In the genomic region with DNA sequence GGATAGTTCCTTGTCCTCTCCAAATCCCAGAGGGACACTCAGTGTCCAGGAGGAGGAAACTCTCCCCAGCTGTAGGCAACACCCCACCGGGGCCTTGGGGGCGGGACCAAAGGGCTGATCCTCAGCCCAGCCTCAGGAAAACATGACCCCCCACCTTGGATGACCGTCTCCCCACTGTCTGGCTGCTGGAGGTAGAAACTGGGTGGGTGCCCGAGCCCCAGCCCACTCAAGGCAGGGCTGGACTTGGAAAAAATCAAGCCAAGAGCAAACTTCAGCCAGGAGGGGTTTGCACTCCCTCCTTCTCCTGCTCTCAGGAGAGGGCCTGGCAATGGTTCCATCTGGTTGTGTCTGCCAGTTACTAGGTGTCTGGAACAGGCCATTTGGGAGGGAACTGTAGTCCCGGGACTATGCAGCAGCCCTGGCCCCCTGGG, we compare ENCODE assay signal across 19 cellular contexts. TPM values are rescaled to one million over a fixed set of nuclear protein-coding genes. Genes with fewer than 3 reads are reported as not detected.
DNase-seq lines count a peak whose midpoint lies in the region; ATAC-seq and TF ChIP-seq lines count a peak whose summit lies in the region.
"Had no signal": no experiment of that assay in that cellular context is flagged by ENCODE, and none has a peak within 500 bp of the region (broad histone marks: within the 10 kb centered on the region; RNA-seq: fewer than 3 reads in every experiment).

No MANE protein-coding gene starts in this region.

- H3K27ac ChIP-seq in Peyer's patch: peak overlapping the region in 3 of 4 donors; percentile 46 to 59 (median 59)
- peak overlapping the region; percentile 97 to 99 for H3K27ac ChIP-seq in thoracic aorta
- H3K27ac ChIP-seq: brain microvascular endothelial cell had no signal

- intact Hi-C loops in Right ventricle myocardium superior (cut with DNase I): no loop called here

- H3K4me1 Mint-ChIP-seq in nephron progenitor cell: peaks cover 61% of the 10 kb centered on the region

- H3K4me3 ChIP-seq in Peyer's patch (no peak overlapping the region), thoracic aorta (peak overlapping the region; percentile 2)

- peaks cover 16% of the 10 kb centered on the region for H3K9me3 Mint-ChIP-seq in nephron progenitor cell
- H3K9me3 Mint-ChIP-seq: activated naive CD4-positive, alpha-beta T cell treated with anti-CD3 and anti-CD28 coated beads for 36 hours; T-helper 2 cell treated with Interferon-gamma antibody and Interleukin-4, amounts not matched to agents 5 μg/mL and 100 μg/mL, for 36 hours had no signal

- H3K27me3 ChIP-seq in Peyer's patch: peaks cover 0 to 9% of the 10 kb centered on the region in 2 donors
- H3K27me3 ChIP-seq in thoracic aorta (replicated peaks; ENCODE audit: insufficient read depth): no peaks in the 10 kb centered on the region

- H3K9me3 ChIP-seq in Peyer's patch (no peaks in the 10 kb centered on the region), thoracic aorta (no peaks in the 10 kb centered on the region)

- no peak overlapping the region for H3K4me3 Mint-ChIP-seq in nephron progenitor cell
- H3K4me3 Mint-ChIP-seq: activated naive CD4-positive, alpha-beta T cell treated with anti-CD3 and anti-CD28 coated beads for 36 hours; T-helper 2 cell treated with Interferon-gamma antibody and Interleukin-4, amounts not matched to agents 5 μg/mL and 100 μg/mL, for 36 hours had no signal

- H3K36me3 ChIP-seq in Peyer's patch (no peaks in the 10 kb centered on the region), thoracic aorta (no peaks in the 10 kb centered on the region)
- H3K36me3 ChIP-seq: brain microvascular endothelial cell had no signal

- H3K4me1 ChIP-seq in Peyer's patch (peaks cover 0 to 32% (median 0%) of the 10 kb centered on the region in 4 donors), thoracic aorta (ENCODE audit: control insufficient read depth in 1 of 2, low read depth in 2 of 2) (peaks cover 45 to 65% of the 10 kb centered on the region in 2 donors)

- peak; percentile 72 for ATAC-seq in Right ventricle myocardium superior (ENCODE audit: poor library complexity)
- ATAC-seq in thoracic aorta (ENCODE audit: insufficient number of reproducible peaks, low FRiP score, low read depth): peak; percentile 41
- no peak for ATAC-seq in GM18505 (IDR thresholded peaks at IDR 0.05; ENCODE audit: unreplicated experiment)

- no peak for TF ChIP-seq POLR2A in Peyer's patch (IDR thresholded peaks at IDR 0.05)
- no peak for TF ChIP-seq POLR2A in GM18505 (IDR thresholded peaks at IDR 0.05; ENCODE audit: borderline replicate concordance, extremely low read depth, insufficient read depth, insufficient read length)

- no peaks in the 10 kb centered on the region for H3K36me3 Mint-ChIP-seq in nephron progenitor cell (ENCODE audit: low read depth)

- TF ChIP-seq CTCF in Peyer's patch (IDR thresholded peaks at IDR 0.05): no peak
- TF ChIP-seq CTCF in nephron progenitor cell (IDR thresholded peaks at IDR 0.05): no peak
- TF ChIP-seq CTCF in thoracic aorta (IDR thresholded peaks at IDR 0.05): no peak

- no peak overlapping the region for H3K27ac Mint-ChIP-seq in nephron progenitor cell
- H3K27ac Mint-ChIP-seq: activated naive CD4-positive, alpha-beta T cell treated with anti-CD3 and anti-CD28 coated beads for 36 hours; T-helper 2 cell treated with Interferon-gamma antibody and Interleukin-4, amounts not matched to agents 5 μg/mL and 100 μg/mL, for 36 hours had no signal

- DNase-seq in Peyer's patch (no peak), Right ventricle myocardium superior (peak; percentile 76), nephron progenitor cell (peak; percentile 32), thoracic aorta (ENCODE audit: low spot score) (peak; percentile 61), SIG-M5 treated with dmso at 0.1 percent for 504 hours (lab: John Stamatoyannopoulos, UW; ENCODE audit: unreplicated experiment) (no peak), iPS-NIHi7 (ENCODE audit: extremely low spot score) (no peak)
- DNase-seq in stimulated activated CD4-positive, alpha-beta T cell treated with anti-CD3 and anti-CD28 coated beads, Interleukin-4, amount 100 ng/mL, for 1 hour: no peak
- DNase-seq: activated CD4-positive, alpha-beta T cell treated with anti-CD3 and anti-CD28 coated beads for 1 hour; activated CD8-positive, alpha-beta memory T cell treated with anti-CD3 and anti-CD28 coated beads, Interleukin-2, amount 50 U/mL, for 4 hours; activated naive CD4-positive, alpha-beta T cell treated with anti-CD3 and anti-CD28 coated beads for 36 hours; brain microvascular endothelial cell; islet precursor cell; NCI-H1930; retina; stimulated activated CD4-positive, alpha-beta T cell treated with anti-CD3 and anti-CD28 coated beads, Interleukin-2, amount 100 ng/mL, for 48 hours had no signal

- H3K27me3 Mint-ChIP-seq in nephron progenitor cell (ENCODE audit: low read depth, poor library complexity): peaks cover 15% of the 10 kb centered on the region

RNA-seq across cellular contexts. Expression of a gene that starts 3.6 kb away (rescaled TPM):
- 10 to 100 TPM in 2 of 4 donors, 1 to 10 TPM in 2; 5.1 to 23.1 (median 8.5) TPM for total RNA-seq in Peyer's patch
- 19.7 TPM for total RNA-seq in Right ventricle myocardium superior
- total RNA-seq in thoracic aorta: 100 to 1,000 TPM; 211 to 324 TPM
- total RNA-seq: activated naive CD4-positive, alpha-beta T cell treated with anti-CD3 and anti-CD28 coated beads for 36 hours; glomerular endothelial cell had no signal

RNA-seq across cellular contexts. Expression of a gene that starts 5.2 kb away (rescaled TPM):
- total RNA-seq in Peyer's patch (under 1 TPM in 1 of 4 donors, not detected in 3; 0.38 TPM), Right ventricle myocardium superior (9.4 TPM), thoracic aorta (1 to 10 TPM in 1 of 2 donors, under 1 TPM in 1; 0.63 to 3.1 TPM)
- total RNA-seq: activated naive CD4-positive, alpha-beta T cell treated with anti-CD3 and anti-CD28 coated beads for 36 hours; glomerular endothelial cell had no signal

RNA-seq across cellular contexts. Expression of a gene that starts 26.2 kb away (rescaled TPM):
- total RNA-seq in Peyer's patch (100 to 1,000 TPM in 3 of 4 donors, 1 to 10 TPM in 1; 4.1 to 374 (median 196) TPM), Right ventricle myocardium superior (not detected), thoracic aorta (not detected)
- total RNA-seq: activated naive CD4-positive, alpha-beta T cell treated with anti-CD3 and anti-CD28 coated beads for 36 hours; glomerular endothelial cell; myocyte had no signal

RNA-seq across cellular contexts. Expression of a gene that starts 42.0 kb away (rescaled TPM):
- total RNA-seq in Peyer's patch (10 to 100 TPM; 22.3 to 39.9 (median 36.9) TPM), Right ventricle myocardium superior (17.3 TPM), thoracic aorta (10 to 100 TPM; 25.9 to 42.4 TPM)

RNA-seq across cellular contexts. Expression of a gene that starts 43.6 kb away (rescaled TPM):
- total RNA-seq in Peyer's patch (1 to 10 TPM; 3.0 to 8.7 (median 5.5) TPM), Right ventricle myocardium superior (1.6 TPM), thoracic aorta (10 to 100 TPM in 1 of 2 donors, 1 to 10 TPM in 1; 3.7 to 11.0 TPM)

Comparison
In these comparisons a context has a peak if more than half of its experiments do, and no peak if none do; other contexts are left out.
1. DNase-seq: peak in Right ventricle myocardium superior (single experiment), nephron progenitor cell (single experiment) and thoracic aorta (single experiment); none in Peyer's patch (0 of 3), SIG-M5 treated with dmso at 0.1 percent for 504 hours (single experiment), iPS-NIHi7 (single experiment) and stimulated activated CD4-positive, alpha-beta T cell treated with anti-CD3 and anti-CD28 coated beads, Interleukin-4, amount 100 ng/mL, for 1 hour (single experiment).
2. RNA of a gene that starts 3.6 kb away (total RNA-seq): 211 to 324 TPM in thoracic aorta; 19.7 TPM in Right ventricle myocardium superior (single experiment) and 5.1 to 23.1 TPM in Peyer's patch; every median in the first group is over 4 times any median in the second.